ENCODE assay signal across 8 cellular contexts in genomic region chr14:58245562-58245961, GRCh38. TPM values are rescaled to one million over a fixed set of nuclear protein-coding genes. Genes with fewer than 3 reads are reported as not detected.
DNase-seq lines count a peak whose midpoint lies in the region; ATAC-seq, FAIRE-seq and TF ChIP-seq lines count a peak whose summit lies in the region.

No MANE protein-coding gene starts in this region.

- no peaks in the 10 kb centered on the region for H4K20me1 ChIP-seq in neural cell (ENCODE audit: insufficient read depth)

- TF ChIP-seq RAD21 in neural cell (conservative IDR thresholded peaks at IDR 0.05): no peak

- H3K27me3 ChIP-seq in MG63 (no peaks in the 10 kb centered on the region), neural cell (ENCODE audit: insufficient read depth, low read depth, low read length) (no peaks in the 10 kb centered on the region)

- H3K9me3 ChIP-seq in MG63 (no peaks in the 10 kb centered on the region; the same call in 1 of the 2 replicates), neural cell (ENCODE audit: low read length) (no peaks in the 10 kb centered on the region)

- peaks cover 40% of the 10 kb centered on the region for H3K79me2 ChIP-seq in neural cell (replicated peaks; ENCODE audit: insufficient read depth, low read length)

- H2AFZ ChIP-seq in neural cell (ENCODE audit: low read depth, low read length): no peak overlapping the region

- H3K9me3 Mint-ChIP-seq in dendritic cell treated with granulocyte-macrophage colony-stimulating factor and Interleukin-4, amounts not matched to agents 40 ng/mL and 50 ng/mL, for 4 days: no peaks in the 10 kb centered on the region

- intact Hi-C loops in dendritic cell treated with granulocyte-macrophage colony-stimulating factor and Interleukin-4, amounts not matched to agents 40 ng/mL and 50 ng/mL, for 4 days (cut with micrococcal nuclease): no loop called here
- intact Hi-C loops in posterior vena cava (cut with DNase I): loop anchor here in 1 of 2 donors (10.0 kb wide), 1 partner anchor 49 kb away; the partner anchor contains the start of gene ARID4A

- FAIRE-seq in RCC 7860 (lab: Jason Lieb, UNC): no peak

- no peaks in the 10 kb centered on the region for H3F3A ChIP-seq in neural cell (ENCODE audit: insufficient read depth, low read length, poor library complexity, severe bottlenecking)

- no peak for TF ChIP-seq EP300 in neural cell (conservative IDR thresholded peaks at IDR 0.05; ENCODE audit: poor library complexity, severe bottlenecking)

- peak overlapping the region; percentile 95 for H3K4me3 Mint-ChIP-seq in dendritic cell treated with granulocyte-macrophage colony-stimulating factor and Interleukin-4, amounts not matched to agents 40 ng/mL and 50 ng/mL, for 4 days

- no peaks in the 10 kb centered on the region for H3K27me3 Mint-ChIP-seq in dendritic cell treated with granulocyte-macrophage colony-stimulating factor and Interleukin-4, amounts not matched to agents 40 ng/mL and 50 ng/mL, for 4 days

- DNase-seq in CD1c-positive myeloid dendritic cell (ENCODE audit: extremely low spot score) (peak; percentile 43), MG63 (no peak), RCC 7860 (ENCODE audit: low spot score) (no peak), NCI-H774 (lab: John Stamatoyannopoulos, UW) (no peak), posterior vena cava (ENCODE audit: low spot score) (no peak), omental fat pad (ENCODE audit: low spot score) (no peak)

- peaks cover 40% of the 10 kb centered on the region for H3K4me1 Mint-ChIP-seq in dendritic cell treated with granulocyte-macrophage colony-stimulating factor and Interleukin-4, amounts not matched to agents 40 ng/mL and 50 ng/mL, for 4 days (ENCODE audit: low read depth)

- no peak for ATAC-seq in omental fat pad (ENCODE audit: low FRiP score)

- H3K9ac ChIP-seq in neural cell (ENCODE audit: low read length): peak overlapping the region; percentile 81

- peak overlapping the region; percentile 84 for H3K27ac ChIP-seq in neural cell (ENCODE audit: low read length)

- H3K4me3 ChIP-seq in MG63 (peak overlapping the region; percentile 88), neural cell (ENCODE audit: low read length) (peak overlapping the region; percentile 78)

- peaks cover 47% of the 10 kb centered on the region for H3K36me3 Mint-ChIP-seq in dendritic cell treated with granulocyte-macrophage colony-stimulating factor and Interleukin-4, amounts not matched to agents 40 ng/mL and 50 ng/mL, for 4 days (ENCODE audit: low read depth)

- no peaks in the 10 kb centered on the region for H3K9me2 ChIP-seq in neural cell (ENCODE audit: insufficient read depth, low read length)

- H3K36me3 ChIP-seq in MG63: peaks cover 17% of the 10 kb centered on the region
- no peaks in the 10 kb centered on the region for H3K36me3 ChIP-seq in neural cell (ENCODE audit: insufficient read depth, low read length)

- H3K4me2 ChIP-seq in neural cell (ENCODE audit: low read length): peak overlapping the region; percentile 78

- H3K27ac Mint-ChIP-seq in dendritic cell treated with granulocyte-macrophage colony-stimulating factor and Interleukin-4, amounts not matched to agents 40 ng/mL and 50 ng/mL, for 4 days: peak overlapping the region; percentile 96

- TF ChIP-seq CTCF in neural cell (IDR thresholded peaks at IDR 0.05; ENCODE audit: poor library complexity, severe bottlenecking) (no peak), omental fat pad (IDR thresholded peaks at IDR 0.05) (no peak)

TF ChIP-seq in neural cell, 6 proteins besides CTCF, POLR2A, EP300 and RAD21:
- TF ChIP-seq MXI1 (conservative IDR thresholded peaks at IDR 0.05; ENCODE audit: poor library complexity, severe bottlenecking) (no peak), SMC3 (conservative IDR thresholded peaks at IDR 0.05; ENCODE audit: poor library complexity) (no peak), TAF1 (IDR thresholded peaks at IDR 0.05; ENCODE audit: low read depth) (no peak), POLR2AphosphoS5 (IDR thresholded peaks at IDR 0.05) (no peak), EZH2 (IDR thresholded peaks at IDR 0.05; ENCODE audit: borderline replicate concordance, insufficient read depth, low read length, poor library complexity, severe bottlenecking) (no peak), REST (IDR thresholded peaks at IDR 0.05; ENCODE audit: borderline replicate concordance) (no peak)

RNA-seq across cellular contexts. Expression of gene PSMA3, which starts 0.9 kb away (rescaled TPM):
- total RNA-seq in MG63 (2014; rRNA removed; shearing (Covaris generic); ENCODE audit: low replicate concordance): 96.6 and 98.8 TPM in 2 replicates
- polyA plus RNA-seq in neural cell: 155 and 198 TPM in 2 replicates
- 65.5 and 67.9 TPM in 2 replicates for polyA minus RNA-seq in neural cell
- total RNA-seq in posterior vena cava (100 to 1,000 TPM; 147 to 170 TPM), omental fat pad (100 to 1,000 TPM in 2 of 4 donors, 10 to 100 TPM in 2; 91.8 to 126 (median 107) TPM)

RNA-seq across cellular contexts. Expression of gene ACTR10, which starts 45.6 kb away (rescaled TPM):
- total RNA-seq in MG63 (2014; rRNA removed; shearing (Covaris generic); ENCODE audit: low replicate concordance): 28.5 and 40.1 TPM in 2 replicates
- polyA plus RNA-seq in neural cell: 281 and 401 TPM in 2 replicates
- polyA minus RNA-seq in neural cell: 111 and 121 TPM in 2 replicates
- total RNA-seq in posterior vena cava: 10 to 100 TPM; 71.4 to 77.6 TPM
- 10 to 100 TPM; 37.7 to 71.4 (median 53.7) TPM for total RNA-seq in omental fat pad

RNA-seq across cellular contexts. Expression of gene ARID4A, which starts 52.8 kb away (rescaled TPM):
- 1.3 and 15.2 TPM in 2 replicates for total RNA-seq in MG63 (2014; rRNA removed; shearing (Covaris generic); ENCODE audit: low replicate concordance)
- 32.3 and 38.5 TPM in 2 replicates for polyA plus RNA-seq in neural cell
- 69.9 and 94.8 TPM in 2 replicates for polyA minus RNA-seq in neural cell
- total RNA-seq in posterior vena cava: 10 to 100 TPM; 26.3 to 27.1 TPM
- 10 to 100 TPM; 12.6 to 33.7 (median 18.5) TPM for total RNA-seq in omental fat pad
